In genomic region chr7:134004829-134005505, GRCh38 we compare ENCODE assay signal across 23 cellular contexts.
"Had no signal": no experiment of that assay in that cellular context is flagged by ENCODE, and none has a peak within 500 bp of the region (broad histone marks: within the 10 kb centered on the region; RNA-seq: fewer than 3 reads in every experiment).

No MANE protein-coding gene starts in this region.

- H3K4me3 ChIP-seq: body of pancreas, colonic mucosa, gastrocnemius medialis, heart left ventricle, left ventricle myocardium inferior, spleen, tibial artery, uterus had no signal

- FAIRE-seq: endometrium had no signal

- H3K4me1 ChIP-seq: body of pancreas, colonic mucosa, gastrocnemius medialis, heart left ventricle, spleen, tibial artery, uterus had no signal

- H3K27ac ChIP-seq: body of pancreas, colonic mucosa, gastrocnemius medialis, heart left ventricle, left ventricle myocardium inferior, spleen, tibial artery, uterus had no signal

- H3K27me3 ChIP-seq: body of pancreas, colonic mucosa, gastrocnemius medialis, heart left ventricle, spleen, tibial artery, uterus had no signal

- ATAC-seq: activated CD8-positive, alpha-beta memory T cell treated with anti-CD3 and anti-CD28 coated beads, Interleukin-2, amount 10 ng/mL, durations not matched to agents 7 days and 5 days; activated T-helper 17 cell treated with anti-CD3 and anti-CD28 coated beads, Interleukin-2, amount 50 U/mL, for 72 hours; body of pancreas; esophagus mucosa; gastrocnemius medialis; heart left ventricle had no signal

- DNase-seq: activated CD4-positive, alpha-beta memory T cell treated with anti-CD3 and anti-CD28 coated beads, Interleukin-2, amount 10 ng/mL, durations not matched to agents 7 days and 5 days; activated CD4-positive, alpha-beta T cell treated with anti-CD3 and anti-CD28 coated beads for 48 hours; activated CD4-positive, CD25-positive, alpha-beta regulatory T cell; activated CD8-positive, alpha-beta memory T cell treated with anti-CD3 and anti-CD28 coated beads, Interleukin-2, amount 10 ng/mL, durations not matched to agents 7 days and 5 days; activated naive CD4-positive, alpha-beta T cell; activated naive CD8-positive, alpha-beta T cell treated with anti-CD3 and anti-CD28 coated beads for 36 hours; amniotic stem cell; body of pancreas; central memory CD4-positive, alpha-beta T cell; colonic mucosa; gastrocnemius medialis; heart left ventricle; left ventricle myocardium inferior; nephron progenitor cell; nucleus accumbens; spleen; stimulated activated naive CD4-positive, alpha-beta T cell treated with Interleukin-2 at 50 U/mL for 16 hours; T-helper 9 cell; tibial artery; uterus had no signal

- H3K36me3 ChIP-seq: colonic mucosa, gastrocnemius medialis, tibial artery, uterus had no signal

- H3K9me3 ChIP-seq: body of pancreas, colonic mucosa, gastrocnemius medialis, heart left ventricle, left ventricle myocardium inferior, spleen, tibial artery, uterus had no signal
